In the genomic region with DNA sequence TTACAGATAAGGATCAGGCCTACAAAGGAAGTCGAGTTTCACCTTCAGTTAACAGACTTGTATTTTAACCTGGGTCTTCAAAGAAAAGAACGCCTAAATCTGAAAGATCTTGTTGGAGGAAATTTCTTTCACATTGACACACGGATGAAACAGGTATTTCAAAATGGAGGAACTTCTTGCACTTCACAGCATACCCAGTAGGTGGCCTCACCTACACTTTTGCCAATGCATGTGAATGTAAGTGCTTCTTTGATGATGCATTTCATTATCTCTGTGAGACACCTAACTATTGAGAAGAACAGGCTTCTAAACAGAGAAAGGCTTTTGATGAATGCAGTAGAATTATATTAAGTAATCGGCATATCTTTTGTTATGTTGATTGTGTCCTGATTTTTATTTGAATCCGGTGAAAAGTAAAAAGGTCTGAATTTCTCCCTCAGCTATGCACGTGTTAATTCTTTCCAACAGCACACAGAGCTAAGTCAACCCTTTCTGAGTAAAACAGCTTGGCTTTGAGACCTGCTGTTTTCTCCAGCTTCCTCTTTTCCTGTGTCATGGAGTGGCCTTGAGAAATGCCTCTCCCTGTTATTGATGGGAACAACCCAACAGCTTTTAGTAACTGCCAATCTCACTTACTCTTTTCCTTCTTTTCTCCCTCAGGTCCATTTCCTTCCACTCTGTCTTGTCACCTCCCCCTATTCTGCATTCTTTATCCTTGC, we compare ENCODE assay signal across 9 cellular contexts.
DNase-seq lines count a peak whose midpoint lies in the region; ATAC-seq and TF ChIP-seq lines count a peak whose summit lies in the region.
"Had no signal": no experiment of that assay in that cellular context is flagged by ENCODE, and none has a peak within 500 bp of the region (broad histone marks: within the 10 kb centered on the region; RNA-seq: fewer than 3 reads in every experiment).

No MANE protein-coding gene starts in this region.

- no peaks in the 10 kb centered on the region for H4K20me1 ChIP-seq in DOHH2 (ENCODE audit: control insufficient read depth, insufficient read depth, low read depth, low read length)
- H4K20me1 ChIP-seq in neural cell (ENCODE audit: insufficient read depth), result no peaks in the 10 kb centered on the region

- H3K4me2 ChIP-seq in DOHH2 (ENCODE audit: low read length) (peak overlapping the region; percentile 28), neural cell (ENCODE audit: low read length) (no peak overlapping the region)

- H3F3A ChIP-seq in DOHH2 (ENCODE audit: control insufficient read depth, insufficient read depth), result no peaks in the 10 kb centered on the region
- H3F3A ChIP-seq in neural cell (ENCODE audit: insufficient read depth, low read length, poor library complexity, severe bottlenecking), result peaks cover 7% of the 10 kb centered on the region

- H3K4me3 Mint-ChIP-seq in chondrocyte (ENCODE audit: unreplicated experiment), result no peak overlapping the region
- H3K4me3 Mint-ChIP-seq: activated naive CD8-positive, alpha-beta T cell treated with anti-CD3 and anti-CD28 coated beads, Interleukin-2, amount 10 ng/mL, durations not matched to agents 7 days and 5 days had no signal

- H3K27me3 Mint-ChIP-seq in chondrocyte (ENCODE audit: low read depth), result no peaks in the 10 kb centered on the region
- H3K27me3 Mint-ChIP-seq: activated naive CD8-positive, alpha-beta T cell treated with anti-CD3 and anti-CD28 coated beads, Interleukin-2, amount 10 ng/mL, durations not matched to agents 7 days and 5 days had no signal

- H3K27ac ChIP-seq in DOHH2 (ENCODE audit: low read depth, low read length) (no peak overlapping the region), neural cell (ENCODE audit: low read length) (peak overlapping the region; percentile 70)

- H3K27ac Mint-ChIP-seq in chondrocyte (ENCODE audit: unreplicated experiment), result no peak overlapping the region
- H3K27ac Mint-ChIP-seq: activated naive CD8-positive, alpha-beta T cell treated with anti-CD3 and anti-CD28 coated beads, Interleukin-2, amount 10 ng/mL, durations not matched to agents 7 days and 5 days had no signal

- H3K9me2 ChIP-seq in DOHH2 (replicated peaks; ENCODE audit: control insufficient read depth, low read length) (no peaks in the 10 kb centered on the region), neural cell (ENCODE audit: insufficient read depth, low read length) (peaks cover 3% of the 10 kb centered on the region)

- no peaks in the 10 kb centered on the region for H3K36me3 ChIP-seq in DOHH2 (ENCODE audit: control insufficient read depth, low read length)
- H3K36me3 ChIP-seq in neural cell (ENCODE audit: insufficient read depth, low read length), result no peaks in the 10 kb centered on the region

- peaks cover 19% of the 10 kb centered on the region for H3K4me1 Mint-ChIP-seq in chondrocyte (ENCODE audit: low read depth)
- H3K4me1 Mint-ChIP-seq: activated naive CD8-positive, alpha-beta T cell treated with anti-CD3 and anti-CD28 coated beads, Interleukin-2, amount 10 ng/mL, durations not matched to agents 7 days and 5 days had no signal

- peak overlapping the region; percentile 17 for H3K9ac ChIP-seq in neural cell (ENCODE audit: low read length)

- no peak overlapping the region for H2AFZ ChIP-seq in neural cell (ENCODE audit: low read depth, low read length)

- no peak overlapping the region for H3K4me3 ChIP-seq in DOHH2 (ENCODE audit: low read length)
- peak overlapping the region; percentile 31 for H3K4me3 ChIP-seq in neural cell (ENCODE audit: low read length)

- no peaks in the 10 kb centered on the region for H3K9me3 ChIP-seq in DOHH2 (ENCODE audit: control insufficient read depth, insufficient read depth, low read length)
- no peaks in the 10 kb centered on the region for H3K9me3 ChIP-seq in neural cell (ENCODE audit: low read length)

- H3K36me3 Mint-ChIP-seq in chondrocyte (ENCODE audit: low read depth), result no peaks in the 10 kb centered on the region
- H3K36me3 Mint-ChIP-seq: activated naive CD8-positive, alpha-beta T cell treated with anti-CD3 and anti-CD28 coated beads, Interleukin-2, amount 10 ng/mL, durations not matched to agents 7 days and 5 days had no signal

- no peaks in the 10 kb centered on the region for H3K79me2 ChIP-seq in DOHH2 (ENCODE audit: control insufficient read depth, low read length)
- no peaks in the 10 kb centered on the region for H3K79me2 ChIP-seq in neural cell (replicated peaks; ENCODE audit: insufficient read depth, low read length)

- H3K9me3 Mint-ChIP-seq in chondrocyte (ENCODE audit: low read depth), result peaks cover 4% of the 10 kb centered on the region

- peak; percentile 94 for ATAC-seq in GM19023 (IDR thresholded peaks at IDR 0.05; ENCODE audit: unreplicated experiment)
- ATAC-seq in HG03064 (IDR thresholded peaks at IDR 0.05; ENCODE audit: low read depth, unreplicated experiment), result peak; percentile 91

- peak; percentile 79 for TF ChIP-seq RAD21 in neural cell (conservative IDR thresholded peaks at IDR 0.05)

- H3K4me1 ChIP-seq in DOHH2 (ENCODE audit: control insufficient read depth, low read length), result no peaks in the 10 kb centered on the region

- TF ChIP-seq EP300 in neural cell (conservative IDR thresholded peaks at IDR 0.05; ENCODE audit: poor library complexity, severe bottlenecking), result no peak

- TF ChIP-seq CTCF in DOHH2 (IDR thresholded peaks at IDR 0.05; ENCODE audit: low read depth, low read length, poor library complexity, severe bottlenecking), result peak; percentile 77
- peak; percentile 77 for TF ChIP-seq CTCF in chondrocyte (IDR thresholded peaks at IDR 0.05)
- peak; percentile 84 for TF ChIP-seq CTCF in neural cell (IDR thresholded peaks at IDR 0.05; ENCODE audit: poor library complexity, severe bottlenecking)

- DNase-seq in NCI-H226 (peak; percentile 61), chondrocyte (ENCODE audit: low spot score) (no peak), SHP77 treated with DMSO at 0.1 percent for 48 hours (lab: John Stamatoyannopoulos, UW) (no peak), dedifferentiated amniotic fluid mesenchymal stem cell (ENCODE audit: extremely low spot score) (no peak)
- DNase-seq: activated naive CD8-positive, alpha-beta T cell treated with anti-CD3 and anti-CD28 coated beads, Interleukin-2, amount 10 ng/mL, durations not matched to agents 7 days and 5 days had no signal

- 0 out of 2 replicates have a peak, but pooled peaks cover 3% of the 10 kb centered on the region for H3K27me3 ChIP-seq in DOHH2 (ENCODE audit: control insufficient read depth, low read length)
- no peaks in the 10 kb centered on the region for H3K27me3 ChIP-seq in neural cell (ENCODE audit: insufficient read depth, low read depth, low read length)

TF ChIP-seq in neural cell, 6 proteins besides CTCF, POLR2A, EP300 and RAD21:
- TF ChIP-seq TAF1 (IDR thresholded peaks at IDR 0.05; ENCODE audit: low read depth) (no peak), EZH2 (IDR thresholded peaks at IDR 0.05; ENCODE audit: borderline replicate concordance, insufficient read depth, low read length, poor library complexity, severe bottlenecking) (no peak), POLR2AphosphoS5 (IDR thresholded peaks at IDR 0.05) (no peak), SMC3 (conservative IDR thresholded peaks at IDR 0.05; ENCODE audit: poor library complexity) (peak; percentile 75), MXI1 (conservative IDR thresholded peaks at IDR 0.05; ENCODE audit: poor library complexity, severe bottlenecking) (peak; percentile 10)
- TF ChIP-seq, protein P1, sequence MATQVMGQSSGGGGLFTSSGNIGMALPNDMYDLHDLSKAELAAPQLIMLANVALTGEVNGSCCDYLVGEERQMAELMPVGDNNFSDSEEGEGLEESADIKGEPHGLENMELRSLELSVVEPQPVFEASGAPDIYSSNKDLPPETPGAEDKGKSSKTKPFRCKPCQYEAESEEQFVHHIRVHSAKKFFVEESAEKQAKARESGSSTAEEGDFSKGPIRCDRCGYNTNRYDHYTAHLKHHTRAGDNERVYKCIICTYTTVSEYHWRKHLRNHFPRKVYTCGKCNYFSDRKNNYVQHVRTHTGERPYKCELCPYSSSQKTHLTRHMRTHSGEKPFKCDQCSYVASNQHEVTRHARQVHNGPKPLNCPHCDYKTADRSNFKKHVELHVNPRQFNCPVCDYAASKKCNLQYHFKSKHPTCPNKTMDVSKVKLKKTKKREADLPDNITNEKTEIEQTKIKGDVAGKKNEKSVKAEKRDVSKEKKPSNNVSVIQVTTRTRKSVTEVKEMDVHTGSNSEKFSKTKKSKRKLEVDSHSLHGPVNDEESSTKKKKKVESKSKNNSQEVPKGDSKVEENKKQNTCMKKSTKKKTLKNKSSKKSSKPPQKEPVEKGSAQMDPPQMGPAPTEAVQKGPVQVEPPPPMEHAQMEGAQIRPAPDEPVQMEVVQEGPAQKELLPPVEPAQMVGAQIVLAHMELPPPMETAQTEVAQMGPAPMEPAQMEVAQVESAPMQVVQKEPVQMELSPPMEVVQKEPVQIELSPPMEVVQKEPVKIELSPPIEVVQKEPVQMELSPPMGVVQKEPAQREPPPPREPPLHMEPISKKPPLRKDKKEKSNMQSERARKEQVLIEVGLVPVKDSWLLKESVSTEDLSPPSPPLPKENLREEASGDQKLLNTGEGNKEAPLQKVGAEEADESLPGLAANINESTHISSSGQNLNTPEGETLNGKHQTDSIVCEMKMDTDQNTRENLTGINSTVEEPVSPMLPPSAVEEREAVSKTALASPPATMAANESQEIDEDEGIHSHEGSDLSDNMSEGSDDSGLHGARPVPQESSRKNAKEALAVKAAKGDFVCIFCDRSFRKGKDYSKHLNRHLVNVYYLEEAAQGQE (IDR thresholded peaks at IDR 0.05; ENCODE audit: borderline replicate concordance), result no peak
